ENCODE assay signal across 9 cellular contexts in genomic region chr16:31064882-31065461, GRCh38. TPM values are rescaled to one million over a fixed set of nuclear protein-coding genes. Genes with fewer than 3 reads are reported as not detected.
A peak's percentile ranks its signal among the peaks of the same experiment; 100 is the strongest.
DNase-seq lines count a peak whose midpoint lies in the region; ATAC-seq, FAIRE-seq and TF ChIP-seq lines count a peak whose summit lies in the region.
"Had no signal": no experiment of that assay in that cellular context is flagged by ENCODE, and none has a peak within 500 bp of the region (broad histone marks: within the 10 kb centered on the region; RNA-seq: fewer than 3 reads in every experiment).

No MANE protein-coding gene starts in this region.

- H4K20me1 ChIP-seq in K562 (replicated peaks; ENCODE audit: control insufficient read depth, insufficient read depth, low read length): no peaks in the 10 kb centered on the region

- intact Hi-C loops in K562 (cut with micrococcal nuclease): no loop called here

- TF ChIP-seq EP300 in K562 (IDR thresholded peaks at IDR 0.05; ENCODE audit: low read length): no peak

- H3K4me3 Mint-ChIP-seq in stimulated activated naive CD8-positive, alpha-beta T cell treated with anti-CD3 and anti-CD28 coated beads, Interleukin-15, Interleukin-2, amounts not matched to agents 100 ng/mL and 50 ng/mL, for 24 hours: peak overlapping the region; percentile 26

- TF ChIP-seq CTCF in K562 (IDR thresholded peaks at IDR 0.05 in 2 of 3, conservative IDR thresholded peaks at IDR 0.05 in 1 of 3; ENCODE audit: insufficient read depth in 2 of 3, low read depth in 1 of 3, low read length in 3 of 3): no peak
- TF ChIP-seq CTCF in lung (IDR thresholded peaks at IDR 0.05; ENCODE audit: control extremely low read depth, extremely low read depth): no peak

- H3K36me3 ChIP-seq in K562 (ENCODE audit: control insufficient read depth, insufficient read depth, low read length): peaks cover 42% of the 10 kb centered on the region; the same call in 2 of the 3 replicates
- H3K36me3 ChIP-seq in lung (ENCODE audit: control insufficient read depth in 2 of 2, insufficient read depth in 2 of 2, low read length in 2 of 2): peaks cover 13 to 24% of the 10 kb centered on the region in 2 donors

- no peaks in the 10 kb centered on the region for H3K9me1 ChIP-seq in K562 (ENCODE audit: control insufficient read depth, insufficient read depth, low read length)

- no peak for DNase-seq in stimulated activated naive CD8-positive, alpha-beta T cell treated with anti-CD3 and anti-CD28 coated beads, Interleukin-15, Interleukin-2, amounts not matched to agents 100 U/mL and 50 U/mL, for 24 hours
- DNase-seq in K562 (ENCODE audit: extremely low read depth in 1 of 4, low spot score in 3 of 4): no peak
- DNase-seq in lung (ENCODE audit: low spot score): peak; percentile 37
- no peak for DNase-seq in NCI-H1417 (lab: John Stamatoyannopoulos, UW)
- no peak for DNase-seq in NK-92 (lab: John Stamatoyannopoulos, UW; ENCODE audit: unreplicated experiment)
- DNase-seq: cortex of kidney had no signal

- H3K36me3 Mint-ChIP-seq in stimulated activated naive CD8-positive, alpha-beta T cell treated with anti-CD3 and anti-CD28 coated beads, Interleukin-15, Interleukin-2, amounts not matched to agents 100 ng/mL and 50 ng/mL, for 24 hours (ENCODE audit: low read depth): peaks cover 34% of the 10 kb centered on the region

- WGBS in K562 (ENCODE audit: insufficient coverage, low coverage, missing lambda C conversion rate): 75% methylated on average over 4 of the region's 4 CpGs
- WGBS in lung, 2 donors: 75 to 78% methylated on average over 4 of the region's 4 CpGs

- peak overlapping the region; percentile 70 for H3K27ac Mint-ChIP-seq in stimulated activated naive CD8-positive, alpha-beta T cell treated with anti-CD3 and anti-CD28 coated beads, Interleukin-15, Interleukin-2, amounts not matched to agents 100 ng/mL and 50 ng/mL, for 24 hours

- no peak overlapping the region for H2AFZ ChIP-seq in K562 (ENCODE audit: low read depth, low read length)

- H3K9me3 ChIP-seq in K562 (replicated peaks; ENCODE audit: control insufficient read depth, insufficient read depth, low read depth, low read length) (no peaks in the 10 kb centered on the region), lung (ENCODE audit: control insufficient read depth in 2 of 2, insufficient read depth in 1 of 2, low read length in 1 of 2) (peaks cover 0 to 4% of the 10 kb centered on the region in 2 donors)

- no peak for TF ChIP-seq RAD21 in K562 (CRISPR knock-in tag; conservative IDR thresholded peaks at IDR 0.05 in 1 of 2, IDR thresholded peaks at IDR 0.05 in 1 of 2)

- H3K27me3 ChIP-seq in K562 (ENCODE audit: control insufficient read depth in 2 of 2, insufficient read depth in 2 of 2, low read length in 2 of 2) (no peaks in the 10 kb centered on the region), lung (ENCODE audit: control insufficient read depth, insufficient read depth) (no peaks in the 10 kb centered on the region)

- no peaks in the 10 kb centered on the region for H3K9me3 Mint-ChIP-seq in stimulated activated naive CD8-positive, alpha-beta T cell treated with anti-CD3 and anti-CD28 coated beads, Interleukin-15, Interleukin-2, amounts not matched to agents 100 ng/mL and 50 ng/mL, for 24 hours

- in situ Hi-C loops in K562 (cut with MboI): no loop called here

- peak overlapping the region in 1 of 2 experiments; percentile 27; a peak in 1 of 4 replicates for H3K9ac ChIP-seq in K562 (ENCODE audit: insufficient read depth in 1 of 2, low read depth in 2 of 2, low read length in 2 of 2)

- POLR2A ChIA-PET in K562 (lab: Yijun Ruan, JAX): interaction anchor here (1.3 kb wide), 1 partner anchor 115 kb away, joined by 3 read pairs; the partner anchor contains the start of gene FUS

- H3K4me3 ChIP-seq in K562 (no peak overlapping the region), lung (no peak overlapping the region)

- H3K27ac ChIP-seq in K562 (ENCODE audit: extremely low read depth, low read depth, low read length) (no peak overlapping the region), lung (ENCODE audit: low read depth in 1 of 2, low read length in 1 of 2) (peak overlapping the region; percentile 60 to 77)

- CTCF ChIA-PET in K562 (lab: Yijun Ruan, JAX; ENCODE audit: low intra/inter-chr PET ratio): no interaction called here

- no peak overlapping the region for H3K4me2 ChIP-seq in K562 (ENCODE audit: insufficient read depth, low read length)

- peak; percentile 11 for FAIRE-seq in K562 (lab: Jason Lieb, UNC)

- no peak for ATAC-seq in stimulated activated naive CD8-positive, alpha-beta T cell treated with anti-CD3 and anti-CD28 coated beads, Interleukin-15, Interleukin-2, amounts not matched to agents 100 U/mL and 50 U/mL, for 24 hours
- ATAC-seq in K562 (no peak), lung (ENCODE audit: insufficient read depth, low FRiP score) (peak; percentile 31), GM21381 (IDR thresholded peaks at IDR 0.05; ENCODE audit: unreplicated experiment) (no peak), GM19035 (IDR thresholded peaks at IDR 0.05; ENCODE audit: unreplicated experiment) (no peak)

- no TSS peak for BruUV-seq in K562 (replicated peaks; lab: Mats Ljungman, UMichigan)

- no peaks in the 10 kb centered on the region for H3K27me3 Mint-ChIP-seq in stimulated activated naive CD8-positive, alpha-beta T cell treated with anti-CD3 and anti-CD28 coated beads, Interleukin-15, Interleukin-2, amounts not matched to agents 100 ng/mL and 50 ng/mL, for 24 hours

- H3K4me1 Mint-ChIP-seq in stimulated activated naive CD8-positive, alpha-beta T cell treated with anti-CD3 and anti-CD28 coated beads, Interleukin-15, Interleukin-2, amounts not matched to agents 100 ng/mL and 50 ng/mL, for 24 hours (ENCODE audit: low read depth): peaks cover 47% of the 10 kb centered on the region

- peaks cover 0 to 19% of the 10 kb centered on the region in 2 experiments; a peak in 3 of 5 replicates for H3K4me1 ChIP-seq in K562 (replicated peaks in 1 of 2; ENCODE audit: control insufficient read depth in 2 of 2, insufficient read depth in 2 of 2, low read length in 2 of 2)
- peaks cover 5 to 13% of the 10 kb centered on the region in 2 donors for H3K4me1 ChIP-seq in lung (ENCODE audit: control insufficient read depth in 2 of 2, insufficient read depth in 2 of 2, low read length in 2 of 2)

- TF ChIP-seq POLR2A in K562 (conservative IDR thresholded peaks at IDR 0.05): no peak

- peaks cover 36% of the 10 kb centered on the region for H3K79me2 ChIP-seq in K562 (ENCODE audit: control insufficient read depth, insufficient read depth, low read length)

RNA-seq across cellular contexts. Expression of gene ZNF668, which starts 9.1 kb away (rescaled TPM):
- 5.0 and 15.9 TPM in 2 replicates for total RNA-seq in K562 (2011; cell fraction: chromatin; rRNA removed; ENCODE audit: low replicate concordance)
- total RNA-seq in K562 (2011; cell fraction: nucleolus; rRNA removed): 15.7 and 17.7 TPM in 2 replicates
- total RNA-seq in K562 (2011; cell fraction: nucleoplasm; rRNA removed): 7.7 and 10.0 TPM in 2 replicates
- total RNA-seq in K562 (2014; rRNA removed): 8.1 and 11.4 TPM in 2 replicates
- total RNA-seq in K562 (2014; rRNA removed; fragmentation: Illumina TruSeq; extraction: Trizol): 0.83 and 1.6 TPM in 2 replicates
- total RNA-seq in K562 (2015; rRNA removed; fragmentation: Illumina TruSeq; extraction: Trizol): 4.4 and 5.2 TPM in 2 replicates
- total RNA-seq in K562 (2021): 13.5 and 15.3 TPM in 2 replicates
- polyA plus RNA-seq in K562 (2011; rRNA removed): 3.0 and 4.7 TPM in 2 replicates
- polyA plus RNA-seq in K562 (2011; cell fraction: cytosol; rRNA removed): 5.7 and 17.3 TPM in 2 replicates
- 5.7 and 10.3 TPM in 2 replicates for polyA plus RNA-seq in K562 (2011; cell fraction: nucleus; rRNA removed)
- 6.9 and 8.6 TPM in 2 replicates for polyA plus RNA-seq in K562 (2012)
- polyA plus RNA-seq in K562 (2014; fragmentation: Illumina TruSeq; extraction: Trizol): 3.1 and 3.3 TPM in 2 replicates
- polyA plus RNA-seq in K562 (2014; fragmentation: Nextera tagmentation; extraction: Ambion mirVana): under 1 TPM in 1 of 2 experiments, not detected in 1; 0.04 TPM
- 7.9 and 10.1 TPM in 2 replicates for polyA plus RNA-seq in K562 (2014; rRNA removed)
- 2.5 and 3.0 TPM in 2 replicates for polyA minus RNA-seq in K562 (2011; rRNA and poly(A)+ RNA removed)
- polyA minus RNA-seq in K562 (2011; cell fraction: cytosol; rRNA and poly(A)+ RNA removed): 6.7 and 10.6 TPM in 2 replicates
- polyA minus RNA-seq in K562 (2011; cell fraction: nucleus; rRNA and poly(A)+ RNA removed): 4.4 and 4.7 TPM in 2 replicates
- total RNA-seq in lung: 10 to 100 TPM in 1 of 2 donors, 1 to 10 TPM in 1; 4.0 to 13.2 TPM
- polyA plus RNA-seq in lung: 10 to 100 TPM; 10.7 TPM

RNA-seq across cellular contexts. Expression of gene ZNF646, which starts 9.2 kb away (rescaled TPM):
- total RNA-seq in K562 (2011; cell fraction: chromatin; rRNA removed; ENCODE audit: low replicate concordance): 12.6 and 34.4 TPM in 2 replicates
- total RNA-seq in K562 (2011; cell fraction: nucleolus; rRNA removed): 23.8 and 35.7 TPM in 2 replicates
- total RNA-seq in K562 (2011; cell fraction: nucleoplasm; rRNA removed): 21.6 and 22.9 TPM in 2 replicates
- total RNA-seq in K562 (2014; rRNA removed) (17.3 and 20.7 TPM in 2 replicates), K562 (2014; rRNA removed; fragmentation: Illumina TruSeq; extraction: Trizol) (3.8 and 4.3 TPM in 2 replicates), K562 (2015; rRNA removed; fragmentation: Illumina TruSeq; extraction: Trizol) (10.6 and 10.7 TPM in 2 replicates), K562 (2021) (16.1 and 20.6 TPM in 2 replicates), lung (10 to 100 TPM; 12.7 to 20.5 TPM)
- polyA plus RNA-seq in K562 (2011; rRNA removed) (3.4 and 4.8 TPM in 2 replicates), K562 (2014; fragmentation: Illumina TruSeq; extraction: Trizol) (8.0 and 11.1 TPM in 2 replicates), K562 (2014; fragmentation: Nextera tagmentation; extraction: Ambion mirVana) (under 1 TPM; 0.08 to 0.10 TPM), K562 (2014; rRNA removed) (9.9 and 10.4 TPM in 2 replicates), lung (10 to 100 TPM in 1 of 2 donors, 1 to 10 TPM in 1; 8.4 to 12.2 TPM)
- polyA plus RNA-seq in K562 (2011; cell fraction: cytosol; rRNA removed): 4.3 and 7.8 TPM in 2 replicates
- 11.0 and 21.5 TPM in 2 replicates for polyA plus RNA-seq in K562 (2011; cell fraction: nucleus; rRNA removed)
- polyA plus RNA-seq in K562 (2012): 8.4 and 10.0 TPM in 2 replicates
- polyA minus RNA-seq in K562 (2011; rRNA and poly(A)+ RNA removed): 5.2 and 7.5 TPM in 2 replicates
- 8.0 and 10.5 TPM in 2 replicates for polyA minus RNA-seq in K562 (2011; cell fraction: cytosol; rRNA and poly(A)+ RNA removed)
- 24.8 and 25.0 TPM in 2 replicates for polyA minus RNA-seq in K562 (2011; cell fraction: nucleus; rRNA and poly(A)+ RNA removed)

RNA-seq across cellular contexts. Expression of gene PRSS53, which starts 23.8 kb away (rescaled TPM):
- 11.2 and 29.6 TPM in 2 replicates for total RNA-seq in K562 (2011; cell fraction: chromatin; rRNA removed; ENCODE audit: low replicate concordance)
- total RNA-seq in K562 (2011; cell fraction: nucleolus; rRNA removed): 16.2 and 17.5 TPM in 2 replicates
- total RNA-seq in K562 (2011; cell fraction: nucleoplasm; rRNA removed): 15.5 and 16.0 TPM in 2 replicates
- total RNA-seq in K562 (2014; rRNA removed) (0.78 and 1.1 TPM in 2 replicates), K562 (2014; rRNA removed; fragmentation: Illumina TruSeq; extraction: Trizol) (0.16 and 0.40 TPM in 2 replicates), K562 (2015; rRNA removed; fragmentation: Illumina TruSeq; extraction: Trizol) (0.43 and 0.57 TPM in 2 replicates), K562 (2021) (0.85 and 1.3 TPM in 2 replicates), lung (1 to 10 TPM; 1.4 to 2.2 TPM)
- polyA plus RNA-seq in K562 (2011; rRNA removed) (0.78 and 1.9 TPM in 2 replicates), K562 (2014; fragmentation: Illumina TruSeq; extraction: Trizol) (0.45 and 0.69 TPM in 2 replicates), K562 (2014; fragmentation: Nextera tagmentation; extraction: Ambion mirVana) (not detected), K562 (2014; rRNA removed) (1.7 and 1.9 TPM in 2 replicates), lung (1 to 10 TPM; 1.6 to 2.3 TPM)
- polyA plus RNA-seq in K562 (2011; cell fraction: cytosol; rRNA removed): 0.51 and 1.0 TPM in 2 replicates
- 23.4 and 25.9 TPM in 2 replicates for polyA plus RNA-seq in K562 (2011; cell fraction: nucleus; rRNA removed)
- 1.2 and 4.1 TPM in 2 replicates for polyA plus RNA-seq in K562 (2012)
- 0.63 and 0.78 TPM in 2 replicates for polyA minus RNA-seq in K562 (2011; rRNA and poly(A)+ RNA removed)
- polyA minus RNA-seq in K562 (2011; cell fraction: cytosol; rRNA and poly(A)+ RNA removed): 0.27 and 0.29 TPM in 2 replicates
- polyA minus RNA-seq in K562 (2011; cell fraction: nucleus; rRNA and poly(A)+ RNA removed): 4.4 and 6.1 TPM in 2 replicates

RNA-seq across cellular contexts. Expression of gene VKORC1, which starts 29.6 kb away (rescaled TPM):
- total RNA-seq in K562 (2011; cell fraction: chromatin; rRNA removed; ENCODE audit: low replicate concordance): 51.0 and 124 TPM in 2 replicates
- 125 and 158 TPM in 2 replicates for total RNA-seq in K562 (2011; cell fraction: nucleolus; rRNA removed)
- total RNA-seq in K562 (2011; cell fraction: nucleoplasm; rRNA removed): 125 and 133 TPM in 2 replicates
- total RNA-seq in K562 (2014; rRNA removed): 68.1 and 83.3 TPM in 2 replicates
- 28.8 and 32.1 TPM in 2 replicates for total RNA-seq in K562 (2014; rRNA removed; fragmentation: Illumina TruSeq; extraction: Trizol)
- 36.1 and 37.2 TPM in 2 replicates for total RNA-seq in K562 (2015; rRNA removed; fragmentation: Illumina TruSeq; extraction: Trizol)
- total RNA-seq in K562 (2021): 62.1 and 66.1 TPM in 2 replicates
- 119 and 164 TPM in 2 replicates for polyA plus RNA-seq in K562 (2011; rRNA removed)
- polyA plus RNA-seq in K562 (2011; cell fraction: cytosol; rRNA removed): 399 and 484 TPM in 2 replicates
- 102 and 144 TPM in 2 replicates for polyA plus RNA-seq in K562 (2011; cell fraction: nucleus; rRNA removed)
- 97.9 and 107 TPM in 2 replicates for polyA plus RNA-seq in K562 (2012)
- 70.3 and 79.1 TPM in 2 replicates for polyA plus RNA-seq in K562 (2014; fragmentation: Illumina TruSeq; extraction: Trizol)
- polyA plus RNA-seq in K562 (2014; fragmentation: Nextera tagmentation; extraction: Ambion mirVana): 10 to 100 TPM; 30.0 to 47.3 TPM
- 112 and 121 TPM in 2 replicates for polyA plus RNA-seq in K562 (2014; rRNA removed)
- 83.5 and 88.3 TPM in 2 replicates for polyA minus RNA-seq in K562 (2011; rRNA and poly(A)+ RNA removed)
- 42.0 and 44.3 TPM in 2 replicates for polyA minus RNA-seq in K562 (2011; cell fraction: cytosol; rRNA and poly(A)+ RNA removed)
- 18.0 and 29.5 TPM in 2 replicates for polyA minus RNA-seq in K562 (2011; cell fraction: nucleus; rRNA and poly(A)+ RNA removed)
- total RNA-seq in lung: 10 to 100 TPM; 49.4 to 74.3 TPM
- 100 to 1,000 TPM in 1 of 2 donors, 10 to 100 TPM in 1; 66.8 to 118 TPM for polyA plus RNA-seq in lung

RNA-seq across cellular contexts. Expression of gene STX4, which starts 31.6 kb away (rescaled TPM):
- 37.7 and 76.5 TPM in 2 replicates for total RNA-seq in K562 (2011; cell fraction: chromatin; rRNA removed; ENCODE audit: low replicate concordance)
- 42.2 and 47.4 TPM in 2 replicates for total RNA-seq in K562 (2011; cell fraction: nucleolus; rRNA removed)
- 37.8 and 42.9 TPM in 2 replicates for total RNA-seq in K562 (2011; cell fraction: nucleoplasm; rRNA removed)
- total RNA-seq in K562 (2014; rRNA removed) (20.7 and 22.5 TPM in 2 replicates), K562 (2014; rRNA removed; fragmentation: Illumina TruSeq; extraction: Trizol) (11.6 and 13.0 TPM in 2 replicates), K562 (2015; rRNA removed; fragmentation: Illumina TruSeq; extraction: Trizol) (20.3 and 21.5 TPM in 2 replicates), K562 (2021) (32.1 and 45.8 TPM in 2 replicates), lung (10 to 100 TPM; 41.6 to 81.1 TPM)
- polyA plus RNA-seq in K562 (2011; rRNA removed) (26.9 and 29.6 TPM in 2 replicates), K562 (2014; fragmentation: Illumina TruSeq; extraction: Trizol) (30.6 and 36.8 TPM in 2 replicates), K562 (2014; fragmentation: Nextera tagmentation; extraction: Ambion mirVana) (1 to 10 TPM; 3.2 to 7.4 TPM), K562 (2014; rRNA removed) (42.6 and 48.0 TPM in 2 replicates), lung (10 to 100 TPM; 90.4 to 98.3 TPM)
- polyA plus RNA-seq in K562 (2011; cell fraction: cytosol; rRNA removed): 27.4 and 36.6 TPM in 2 replicates
- polyA plus RNA-seq in K562 (2011; cell fraction: nucleus; rRNA removed): 78.8 and 87.4 TPM in 2 replicates
- 50.6 and 58.7 TPM in 2 replicates for polyA plus RNA-seq in K562 (2012)
- 18.1 and 24.6 TPM in 2 replicates for polyA minus RNA-seq in K562 (2011; rRNA and poly(A)+ RNA removed)
- polyA minus RNA-seq in K562 (2011; cell fraction: cytosol; rRNA and poly(A)+ RNA removed): 15.8 and 19.9 TPM in 2 replicates
- polyA minus RNA-seq in K562 (2011; cell fraction: nucleus; rRNA and poly(A)+ RNA removed): 11.7 and 19.1 TPM in 2 replicates
